In the genomic region with DNA sequence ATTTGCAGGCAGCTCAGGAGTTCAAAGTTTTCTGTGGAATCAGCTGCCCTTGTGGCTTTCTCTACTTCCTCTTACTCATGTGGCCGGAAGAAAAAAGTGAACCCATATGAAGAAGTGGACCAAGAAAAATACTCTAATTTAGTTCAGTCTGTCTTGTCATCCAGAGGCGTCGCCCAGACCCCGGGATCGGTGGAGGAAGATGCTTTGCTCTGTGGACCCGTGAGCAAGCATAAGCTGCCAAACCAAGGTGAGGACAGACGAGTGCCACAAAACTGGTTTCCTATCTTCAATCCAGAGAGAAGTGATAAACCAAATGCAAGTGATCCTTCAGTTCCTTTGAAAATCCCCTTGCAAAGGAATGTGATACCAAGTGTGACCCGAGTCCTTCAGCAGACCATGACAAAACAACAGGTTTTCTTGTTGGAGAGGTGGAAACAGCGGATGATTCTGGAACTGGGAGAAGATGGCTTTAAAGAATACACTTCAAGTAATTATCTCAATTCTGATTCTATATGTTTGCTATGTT, we compare ENCODE assay signal across 1 cellular context.
TF ChIP-seq lines count a peak whose summit lies in the region.

No MANE protein-coding gene starts in this region.

TF ChIP-seq in HepG2, 621 proteins besides CTCF, POLR2A, EP300 and RAD21 (continued from another document and continues in another):
- TF ChIP-seq, protein P1, sequence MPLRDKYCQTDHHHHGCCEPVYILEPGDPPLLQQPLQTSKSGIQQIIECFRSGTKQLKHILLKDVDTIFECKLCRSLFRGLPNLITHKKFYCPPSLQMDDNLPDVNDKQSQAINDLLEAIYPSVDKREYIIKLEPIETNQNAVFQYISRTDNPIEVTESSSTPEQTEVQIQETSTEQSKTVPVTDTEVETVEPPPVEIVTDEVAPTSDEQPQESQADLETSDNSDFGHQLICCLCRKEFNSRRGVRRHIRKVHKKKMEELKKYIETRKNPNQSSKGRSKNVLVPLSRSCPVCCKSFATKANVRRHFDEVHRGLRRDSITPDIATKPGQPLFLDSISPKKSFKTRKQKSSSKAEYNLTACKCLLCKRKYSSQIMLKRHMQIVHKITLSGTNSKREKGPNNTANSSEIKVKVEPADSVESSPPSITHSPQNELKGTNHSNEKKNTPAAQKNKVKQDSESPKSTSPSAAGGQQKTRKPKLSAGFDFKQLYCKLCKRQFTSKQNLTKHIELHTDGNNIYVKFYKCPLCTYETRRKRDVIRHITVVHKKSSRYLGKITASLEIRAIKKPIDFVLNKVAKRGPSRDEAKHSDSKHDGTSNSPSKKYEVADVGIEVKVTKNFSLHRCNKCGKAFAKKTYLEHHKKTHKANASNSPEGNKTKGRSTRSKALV (CRISPR knock-in tag; IDR thresholded peaks at IDR 0.05) = no peak; the same call in 1 of the 2 replicates
- no peak for TF ChIP-seq ZNF530 (CRISPR knock-in tag; IDR thresholded peaks at IDR 0.05; ENCODE audit: low read depth)
- TF ChIP-seq ZNF329 (CRISPR knock-in tag; IDR thresholded peaks at IDR 0.05; ENCODE audit: low read depth) = no peak
- no peak for TF ChIP-seq ZNF138 (CRISPR knock-in tag; IDR thresholded peaks at IDR 0.05; ENCODE audit: low read depth)
- TF ChIP-seq CAMTA2 (CRISPR knock-in tag; IDR thresholded peaks at IDR 0.05; ENCODE audit: borderline replicate concordance) = no peak
- TF ChIP-seq ZNF496 (CRISPR knock-in tag; IDR thresholded peaks at IDR 0.05; ENCODE audit: insufficient replicate concordance) = no peak
- TF ChIP-seq ZNF205 (CRISPR knock-in tag; IDR thresholded peaks at IDR 0.05) = 0 out of 2 replicates have a peak, but pooled peaks have one; percentile 18
- TF ChIP-seq BORCS8-MEF2B (CRISPR knock-in tag; IDR thresholded peaks at IDR 0.05) = no peak
- no peak for TF ChIP-seq SPEN (CRISPR knock-in tag; IDR thresholded peaks at IDR 0.05; ENCODE audit: low read depth)
- TF ChIP-seq PHF21A (CRISPR knock-in tag; IDR thresholded peaks at IDR 0.05) = no peak
- TF ChIP-seq, protein P2, sequence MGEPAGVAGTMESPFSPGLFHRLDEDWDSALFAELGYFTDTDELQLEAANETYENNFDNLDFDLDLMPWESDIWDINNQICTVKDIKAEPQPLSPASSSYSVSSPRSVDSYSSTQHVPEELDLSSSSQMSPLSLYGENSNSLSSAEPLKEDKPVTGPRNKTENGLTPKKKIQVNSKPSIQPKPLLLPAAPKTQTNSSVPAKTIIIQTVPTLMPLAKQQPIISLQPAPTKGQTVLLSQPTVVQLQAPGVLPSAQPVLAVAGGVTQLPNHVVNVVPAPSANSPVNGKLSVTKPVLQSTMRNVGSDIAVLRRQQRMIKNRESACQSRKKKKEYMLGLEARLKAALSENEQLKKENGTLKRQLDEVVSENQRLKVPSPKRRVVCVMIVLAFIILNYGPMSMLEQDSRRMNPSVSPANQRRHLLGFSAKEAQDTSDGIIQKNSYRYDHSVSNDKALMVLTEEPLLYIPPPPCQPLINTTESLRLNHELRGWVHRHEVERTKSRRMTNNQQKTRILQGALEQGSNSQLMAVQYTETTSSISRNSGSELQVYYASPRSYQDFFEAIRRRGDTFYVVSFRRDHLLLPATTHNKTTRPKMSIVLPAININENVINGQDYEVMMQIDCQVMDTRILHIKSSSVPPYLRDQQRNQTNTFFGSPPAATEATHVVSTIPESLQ (CRISPR knock-in tag; conservative IDR thresholded peaks at IDR 0.05) = no peak
- no peak for TF ChIP-seq TAF15 (IDR thresholded peaks at IDR 0.05; ENCODE audit: low read depth, low read length, poor library complexity, severe bottlenecking)
- TF ChIP-seq, protein P3, sequence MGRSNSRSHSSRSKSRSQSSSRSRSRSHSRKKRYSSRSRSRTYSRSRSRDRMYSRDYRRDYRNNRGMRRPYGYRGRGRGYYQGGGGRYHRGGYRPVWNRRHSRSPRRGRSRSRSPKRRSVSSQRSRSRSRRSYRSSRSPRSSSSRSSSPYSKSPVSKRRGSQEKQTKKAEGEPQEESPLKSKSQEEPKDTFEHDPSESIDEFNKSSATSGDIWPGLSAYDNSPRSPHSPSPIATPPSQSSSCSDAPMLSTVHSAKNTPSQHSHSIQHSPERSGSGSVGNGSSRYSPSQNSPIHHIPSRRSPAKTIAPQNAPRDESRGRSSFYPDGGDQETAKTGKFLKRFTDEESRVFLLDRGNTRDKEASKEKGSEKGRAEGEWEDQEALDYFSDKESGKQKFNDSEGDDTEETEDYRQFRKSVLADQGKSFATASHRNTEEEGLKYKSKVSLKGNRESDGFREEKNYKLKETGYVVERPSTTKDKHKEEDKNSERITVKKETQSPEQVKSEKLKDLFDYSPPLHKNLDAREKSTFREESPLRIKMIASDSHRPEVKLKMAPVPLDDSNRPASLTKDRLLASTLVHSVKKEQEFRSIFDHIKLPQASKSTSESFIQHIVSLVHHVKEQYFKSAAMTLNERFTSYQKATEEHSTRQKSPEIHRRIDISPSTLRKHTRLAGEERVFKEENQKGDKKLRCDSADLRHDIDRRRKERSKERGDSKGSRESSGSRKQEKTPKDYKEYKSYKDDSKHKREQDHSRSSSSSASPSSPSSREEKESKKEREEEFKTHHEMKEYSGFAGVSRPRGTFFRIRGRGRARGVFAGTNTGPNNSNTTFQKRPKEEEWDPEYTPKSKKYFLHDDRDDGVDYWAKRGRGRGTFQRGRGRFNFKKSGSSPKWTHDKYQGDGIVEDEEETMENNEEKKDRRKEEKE (IDR thresholded peaks at IDR 0.05) = no peak
- no peak for TF ChIP-seq NRL (CRISPR knock-in tag; IDR thresholded peaks at IDR 0.05; ENCODE audit: borderline replicate concordance)
- TF ChIP-seq SIN3A (IDR thresholded peaks at IDR 0.05; ENCODE audit: borderline replicate concordance, low read depth, low read length) = peak; percentile 78
- TF ChIP-seq IRF2 (CRISPR knock-in tag; IDR thresholded peaks at IDR 0.05) = no peak; the same call in 1 of the 2 replicates
- TF ChIP-seq MAF1 (CRISPR knock-in tag; IDR thresholded peaks at IDR 0.05; ENCODE audit: borderline replicate concordance) = no peak
- TF ChIP-seq ZFP82 (CRISPR knock-in tag; IDR thresholded peaks at IDR 0.05; ENCODE audit: borderline replicate concordance) = peak; percentile 83; the same call in 1 of the 2 replicates
- no peak for TF ChIP-seq ZNF563 (CRISPR knock-in tag; IDR thresholded peaks at IDR 0.05)
- TF ChIP-seq ELF3 (CRISPR knock-in tag; IDR thresholded peaks at IDR 0.05) = peak; percentile 88
- TF ChIP-seq TRIM24 (CRISPR knock-in tag; IDR thresholded peaks at IDR 0.05) = no peak
- TF ChIP-seq GTF3A (CRISPR knock-in tag; conservative IDR thresholded peaks at IDR 0.05) = no peak
- no peak for TF ChIP-seq SRSF1 (optimal IDR thresholded peaks at IDR 0.05; ENCODE audit: low read depth, low read length)
- no peak; the same call in 1 of the 2 replicates for TF ChIP-seq NCOA2 (CRISPR knock-in tag; IDR thresholded peaks at IDR 0.05)
- TF ChIP-seq, protein P4, sequence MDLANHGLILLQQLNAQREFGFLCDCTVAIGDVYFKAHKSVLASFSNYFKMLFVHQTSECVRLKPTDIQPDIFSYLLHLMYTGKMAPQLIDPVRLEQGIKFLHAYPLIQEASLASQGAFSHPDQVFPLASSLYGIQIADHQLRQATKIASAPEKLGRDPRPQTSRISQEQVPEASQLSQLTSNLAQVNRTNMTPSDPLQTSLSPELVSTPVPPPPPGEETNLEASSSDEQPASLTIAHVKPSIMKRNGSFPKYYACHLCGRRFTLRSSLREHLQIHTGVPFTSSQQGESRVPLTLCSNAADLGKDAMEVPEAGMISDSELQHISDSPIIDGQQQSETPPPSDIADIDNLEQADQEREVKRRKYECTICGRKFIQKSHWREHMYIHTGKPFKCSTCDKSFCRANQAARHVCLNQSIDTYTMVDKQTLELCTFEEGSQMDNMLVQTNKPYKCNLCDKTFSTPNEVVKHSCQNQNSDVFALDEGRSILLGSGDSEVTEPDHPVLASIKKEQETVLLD (CRISPR knock-in tag; IDR thresholded peaks at IDR 0.05; ENCODE audit: low read depth) = no peak
- no peak for TF ChIP-seq ZNF263 (CRISPR knock-in tag; IDR thresholded peaks at IDR 0.05)
- TF ChIP-seq ZNF30 (CRISPR knock-in tag; IDR thresholded peaks at IDR 0.05) = no peak
- TF ChIP-seq ZNF354B (CRISPR knock-in tag; IDR thresholded peaks at IDR 0.05) = peak; percentile 74; the same call in 1 of the 2 replicates
- TF ChIP-seq ZKSCAN1 (IDR thresholded peaks at IDR 0.05; ENCODE audit: low read length) = no peak
- TF ChIP-seq HMG20A (CRISPR knock-in tag; IDR thresholded peaks at IDR 0.05; ENCODE audit: borderline replicate concordance) = no peak
- no peak for TF ChIP-seq TBP (CRISPR knock-in tag; IDR thresholded peaks at IDR 0.05)
- TF ChIP-seq, protein P5, sequence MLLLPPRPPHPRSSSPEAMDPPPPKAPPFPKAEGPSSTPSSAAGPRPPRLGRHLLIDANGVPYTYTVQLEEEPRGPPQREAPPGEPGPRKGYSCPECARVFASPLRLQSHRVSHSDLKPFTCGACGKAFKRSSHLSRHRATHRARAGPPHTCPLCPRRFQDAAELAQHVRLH (CRISPR knock-in tag; IDR thresholded peaks at IDR 0.05; ENCODE audit: borderline replicate concordance, low read depth) = no peak
- TF ChIP-seq NFYC (CRISPR knock-in tag; IDR thresholded peaks at IDR 0.05) = no peak
- TF ChIP-seq KLF9 (CRISPR knock-in tag; IDR thresholded peaks at IDR 0.05; ENCODE audit: low read depth) = 0 out of 2 replicates have a peak, but pooled peaks have one; percentile 3
- no peak for TF ChIP-seq ZNF713 (CRISPR knock-in tag; IDR thresholded peaks at IDR 0.05)
- TF ChIP-seq, protein P6, sequence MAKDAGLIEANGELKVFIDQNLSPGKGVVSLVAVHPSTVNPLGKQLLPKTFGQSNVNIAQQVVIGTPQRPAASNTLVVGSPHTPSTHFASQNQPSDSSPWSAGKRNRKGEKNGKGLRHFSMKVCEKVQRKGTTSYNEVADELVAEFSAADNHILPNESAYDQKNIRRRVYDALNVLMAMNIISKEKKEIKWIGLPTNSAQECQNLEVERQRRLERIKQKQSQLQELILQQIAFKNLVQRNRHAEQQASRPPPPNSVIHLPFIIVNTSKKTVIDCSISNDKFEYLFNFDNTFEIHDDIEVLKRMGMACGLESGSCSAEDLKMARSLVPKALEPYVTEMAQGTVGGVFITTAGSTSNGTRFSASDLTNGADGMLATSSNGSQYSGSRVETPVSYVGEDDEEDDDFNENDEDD (CRISPR knock-in tag; IDR thresholded peaks at IDR 0.05; ENCODE audit: borderline replicate concordance) = no peak
- TF ChIP-seq MTF1 (CRISPR knock-in tag; IDR thresholded peaks at IDR 0.05) = no peak
- 0 out of 2 replicates have a peak, but pooled peaks have one; percentile 51 for TF ChIP-seq ZNF850 (CRISPR knock-in tag; conservative IDR thresholded peaks at IDR 0.05)
- TF ChIP-seq, protein P7, sequence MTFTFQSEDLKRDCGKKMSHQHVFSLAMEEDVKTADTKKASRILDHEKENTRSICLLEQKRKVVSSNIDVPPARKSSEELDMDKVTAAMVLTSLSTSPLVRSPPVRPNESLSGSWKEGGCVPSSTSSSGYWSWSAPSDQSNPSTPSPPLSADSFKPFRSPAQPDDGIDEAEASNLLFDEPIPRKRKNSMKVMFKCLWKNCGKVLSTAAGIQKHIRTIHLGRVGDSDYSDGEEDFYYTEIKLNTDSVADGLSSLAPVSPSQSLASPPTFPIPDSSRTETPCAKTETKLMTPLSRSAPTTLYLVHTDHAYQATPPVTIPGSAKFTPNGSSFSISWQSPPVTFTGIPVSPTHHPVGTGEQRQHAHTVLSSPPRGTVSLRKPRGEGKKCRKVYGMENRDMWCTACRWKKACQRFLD (CRISPR knock-in tag; IDR thresholded peaks at IDR 0.05; ENCODE audit: borderline replicate concordance) = no peak
- TF ChIP-seq MIXL1 (CRISPR knock-in tag; IDR thresholded peaks at IDR 0.05) = no peak
- TF ChIP-seq ZNF383 (CRISPR knock-in tag; IDR thresholded peaks at IDR 0.05; ENCODE audit: borderline replicate concordance) = no peak
- TF ChIP-seq NBN (conservative IDR thresholded peaks at IDR 0.05) = no peak
- TF ChIP-seq, protein P8, sequence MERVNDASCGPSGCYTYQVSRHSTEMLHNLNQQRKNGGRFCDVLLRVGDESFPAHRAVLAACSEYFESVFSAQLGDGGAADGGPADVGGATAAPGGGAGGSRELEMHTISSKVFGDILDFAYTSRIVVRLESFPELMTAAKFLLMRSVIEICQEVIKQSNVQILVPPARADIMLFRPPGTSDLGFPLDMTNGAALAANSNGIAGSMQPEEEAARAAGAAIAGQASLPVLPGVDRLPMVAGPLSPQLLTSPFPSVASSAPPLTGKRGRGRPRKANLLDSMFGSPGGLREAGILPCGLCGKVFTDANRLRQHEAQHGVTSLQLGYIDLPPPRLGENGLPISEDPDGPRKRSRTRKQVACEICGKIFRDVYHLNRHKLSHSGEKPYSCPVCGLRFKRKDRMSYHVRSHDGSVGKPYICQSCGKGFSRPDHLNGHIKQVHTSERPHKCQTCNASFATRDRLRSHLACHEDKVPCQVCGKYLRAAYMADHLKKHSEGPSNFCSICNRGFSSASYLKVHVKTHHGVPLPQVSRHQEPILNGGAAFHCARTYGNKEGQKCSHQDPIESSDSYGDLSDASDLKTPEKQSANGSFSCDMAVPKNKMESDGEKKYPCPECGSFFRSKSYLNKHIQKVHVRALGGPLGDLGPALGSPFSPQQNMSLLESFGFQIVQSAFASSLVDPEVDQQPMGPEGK (CRISPR knock-in tag; IDR thresholded peaks at IDR 0.05) = no peak
- TF ChIP-seq ZNF572 (CRISPR knock-in tag; IDR thresholded peaks at IDR 0.05) = no peak
- TF ChIP-seq ZNF256 (CRISPR knock-in tag; conservative IDR thresholded peaks at IDR 0.05) = no peak
- no peak for TF ChIP-seq ZNF468 (CRISPR knock-in tag; IDR thresholded peaks at IDR 0.05)
- TF ChIP-seq, protein P9, sequence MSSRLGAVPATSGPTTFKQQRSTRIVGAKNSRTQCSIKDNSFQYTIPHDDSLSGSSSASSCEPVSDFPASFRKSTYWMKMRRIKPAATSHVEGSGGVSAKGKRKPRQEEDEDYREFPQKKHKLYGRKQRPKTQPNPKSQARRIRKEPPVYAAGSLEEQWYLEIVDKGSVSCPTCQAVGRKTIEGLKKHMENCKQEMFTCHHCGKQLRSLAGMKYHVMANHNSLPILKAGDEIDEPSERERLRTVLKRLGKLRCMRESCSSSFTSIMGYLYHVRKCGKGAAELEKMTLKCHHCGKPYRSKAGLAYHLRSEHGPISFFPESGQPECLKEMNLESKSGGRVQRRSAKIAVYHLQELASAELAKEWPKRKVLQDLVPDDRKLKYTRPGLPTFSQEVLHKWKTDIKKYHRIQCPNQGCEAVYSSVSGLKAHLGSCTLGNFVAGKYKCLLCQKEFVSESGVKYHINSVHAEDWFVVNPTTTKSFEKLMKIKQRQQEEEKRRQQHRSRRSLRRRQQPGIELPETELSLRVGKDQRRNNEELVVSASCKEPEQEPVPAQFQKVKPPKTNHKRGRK (CRISPR knock-in tag; IDR thresholded peaks at IDR 0.05) = no peak
- no peak for TF ChIP-seq SRSF4 (IDR thresholded peaks at IDR 0.05; ENCODE audit: low read depth, low read length, poor library complexity, severe bottlenecking)
- no peak for TF ChIP-seq TMF1 (CRISPR knock-in tag; IDR thresholded peaks at IDR 0.05; ENCODE audit: low read depth)
- TF ChIP-seq GFI1 (CRISPR knock-in tag; IDR thresholded peaks at IDR 0.05; ENCODE audit: borderline replicate concordance) = peak; percentile 15; the same call in 1 of the 2 replicates
- TF ChIP-seq ZNF552 (CRISPR knock-in tag; IDR thresholded peaks at IDR 0.05; ENCODE audit: borderline replicate concordance) = no peak
- no peak for TF ChIP-seq ZNF780A (CRISPR knock-in tag; IDR thresholded peaks at IDR 0.05)
- no peak; the same call in 1 of the 2 replicates for TF ChIP-seq SMARCC2 (IDR thresholded peaks at IDR 0.05)
- no peak for TF ChIP-seq IKZF1 (IDR thresholded peaks at IDR 0.05)
